Comparison of ENCODE assay signal across 28 cellular contexts in the genomic region with DNA sequence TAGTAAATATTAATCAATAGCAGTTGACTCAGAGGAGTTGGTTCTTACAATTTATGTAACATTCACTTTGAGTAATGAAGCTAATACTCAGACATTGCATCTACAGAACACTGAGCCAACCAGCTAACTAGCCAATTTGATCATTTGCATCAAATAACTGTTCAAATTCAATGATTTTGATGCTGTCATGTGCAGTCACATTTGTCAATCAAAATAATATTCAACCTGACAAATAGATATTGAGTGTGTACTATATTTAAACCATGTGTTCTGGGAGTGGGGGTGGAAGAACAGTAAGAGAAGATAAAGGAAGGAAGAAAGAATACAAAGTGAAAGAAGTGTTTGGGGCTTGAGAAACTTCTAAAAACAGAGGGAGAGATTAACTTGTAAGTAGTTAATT.
"Had no signal": no experiment of that assay in that cellular context is flagged by ENCODE, and none has a peak within 500 bp of the region (broad histone marks: within the 10 kb centered on the region; RNA-seq: fewer than 3 reads in every experiment).

No MANE protein-coding gene starts in this region.

- H3K27me3 ChIP-seq: stomach, suprapubic skin, testis, thyroid gland, tibial artery, tibial nerve, transverse colon, upper lobe of left lung, upper lobe of right lung, uterus, vagina had no signal

- H3K4me1 Mint-ChIP-seq: stimulated activated effector memory CD8-positive, alpha-beta T cell treated with anti-CD3 and anti-CD28 coated beads, Interleukin-12 subunit alpha, Interleukin-12 subunit beta, amount 100 ng/mL, for 72 hours; stimulated activated memory B cell treated with anti-CD40 and anti-IgM and Interleukin-4, amounts not matched to agents 10 μg/mL and 1 μg/mL and 100 μg/mL, for 72 hours; stimulated activated naive B cell treated with anti-CD40 and anti-IgM and Interleukin-4, amounts not matched to agents 10 μg/mL and 1 μg/mL and 100 μg/mL, for 72 hours; stimulated activated naive CD8-positive, alpha-beta T cell treated with anti-CD3 and anti-CD28 coated beads, Interleukin-15, amount 100 ng/mL, for 72 hours had no signal

- H3K27ac Mint-ChIP-seq: stimulated activated effector memory CD8-positive, alpha-beta T cell treated with anti-CD3 and anti-CD28 coated beads, Interleukin-12 subunit alpha, Interleukin-12 subunit beta, amount 100 ng/mL, for 72 hours; stimulated activated memory B cell treated with anti-CD40 and anti-IgM and Interleukin-4, amounts not matched to agents 10 μg/mL and 1 μg/mL and 100 μg/mL, for 72 hours; stimulated activated naive B cell treated with anti-CD40 and anti-IgM and Interleukin-4, amounts not matched to agents 10 μg/mL and 1 μg/mL and 100 μg/mL, for 72 hours; stimulated activated naive CD8-positive, alpha-beta T cell treated with anti-CD3 and anti-CD28 coated beads, Interleukin-15, amount 100 ng/mL, for 72 hours; stimulated activated naive CD8-positive, alpha-beta T cell treated with anti-CD3 and anti-CD28 coated beads, Interleukin-15, Interleukin-2, amounts not matched to agents 100 ng/mL and 50 ng/mL, for 24 hours; type B pancreatic cell had no signal

- ATAC-seq: stimulated activated effector memory CD8-positive, alpha-beta T cell treated with anti-CD3 and anti-CD28 coated beads, Interleukin-12 subunit alpha, Interleukin-12 subunit beta, amount 100 ng/mL, for 72 hours; stimulated activated memory B cell treated with anti-CD40 and anti-IgM and Interleukin-4, amounts not matched to agents 10 μg/mL and 1 μg/mL and 100 μg/mL, for 72 hours; stimulated activated naive B cell treated with anti-CD40 and anti-IgM and Interleukin-4, amounts not matched to agents 10 μg/mL and 1 μg/mL and 100 μg/mL, for 72 hours; stimulated activated naive CD8-positive, alpha-beta T cell treated with anti-CD3 and anti-CD28 coated beads, Interleukin-15, amount 100 ng/mL, for 72 hours; stimulated activated naive CD8-positive, alpha-beta T cell treated with anti-CD3 and anti-CD28 coated beads, Interleukin-15, Interleukin-2, amounts not matched to agents 100 U/mL and 50 U/mL, for 24 hours; upper lobe of right lung had no signal

- H3K27me3 Mint-ChIP-seq: stimulated activated memory B cell treated with anti-CD40 and anti-IgM and Interleukin-4, amounts not matched to agents 10 μg/mL and 1 μg/mL and 100 μg/mL, for 72 hours; stimulated activated naive B cell treated with anti-CD40 and anti-IgM and Interleukin-4, amounts not matched to agents 10 μg/mL and 1 μg/mL and 100 μg/mL, for 72 hours; stimulated activated naive CD8-positive, alpha-beta T cell treated with anti-CD3 and anti-CD28 coated beads, Interleukin-15, amount 100 ng/mL, for 72 hours; stimulated activated naive CD8-positive, alpha-beta T cell treated with anti-CD3 and anti-CD28 coated beads, Interleukin-15, Interleukin-2, amounts not matched to agents 100 ng/mL and 50 ng/mL, for 24 hours had no signal

- H3K4me1 ChIP-seq: stomach, suprapubic skin, testis, thyroid gland, tibial artery, transverse colon, upper lobe of left lung, upper lobe of right lung, uterus, vagina had no signal

- H3K9me3 Mint-ChIP-seq: type B pancreatic cell had no signal

- H3K4me3 ChIP-seq: stomach, suprapubic skin, testis, thoracic aorta, thyroid gland, tibial artery, tibial nerve, transverse colon, upper lobe of left lung, upper lobe of right lung, uterus, vagina had no signal

- H3K4me3 Mint-ChIP-seq: stimulated activated effector memory CD8-positive, alpha-beta T cell treated with anti-CD3 and anti-CD28 coated beads, Interleukin-12 subunit alpha, Interleukin-12 subunit beta, amount 100 ng/mL, for 72 hours; stimulated activated memory B cell treated with anti-CD40 and anti-IgM and Interleukin-4, amounts not matched to agents 10 μg/mL and 1 μg/mL and 100 μg/mL, for 72 hours; stimulated activated naive B cell treated with anti-CD40 and anti-IgM and Interleukin-4, amounts not matched to agents 10 μg/mL and 1 μg/mL and 100 μg/mL, for 72 hours; stimulated activated naive CD8-positive, alpha-beta T cell treated with anti-CD3 and anti-CD28 coated beads, Interleukin-15, amount 100 ng/mL, for 72 hours; stimulated activated naive CD8-positive, alpha-beta T cell treated with anti-CD3 and anti-CD28 coated beads, Interleukin-15, Interleukin-2, amounts not matched to agents 100 ng/mL and 50 ng/mL, for 24 hours; type B pancreatic cell had no signal

- H3K36me3 ChIP-seq: stomach, suprapubic skin, thoracic aorta, thyroid gland, tibial artery, tibial nerve, transverse colon, upper lobe of left lung, upper lobe of right lung, uterus, vagina had no signal

- DNase-seq: stimulated activated CD4-positive, alpha-beta T cell treated with anti-CD3 and anti-CD28 coated beads, Interleukin-2, amount 100 ng/mL, for 48 hours; stimulated activated CD4-positive, alpha-beta T cell treated with anti-CD3 and anti-CD28 coated beads, Interleukin-4, amount 100 ng/mL, for 1 hour; stimulated activated CD4-positive, alpha-beta T cell treated with anti-CD3 and anti-CD28 coated beads, Interleukin-4, amount 100 ng/mL, for 24 hours; stimulated activated CD4-positive, alpha-beta T cell treated with anti-CD3 and anti-CD28 coated beads, Interleukin-4, amount 100 ng/mL, for 4 hours; stimulated activated CD8-positive, alpha-beta memory T cell treated with anti-CD3 and anti-CD28 coated beads, Interleukin-4, amount 100 ng/mL, for 48 hours; stimulated activated naive B cell treated with anti-CD40 and anti-IgM and Interleukin-4, amounts not matched to agents 10 μg/mL and 1 μg/mL and 100 μg/mL, for 72 hours; stimulated activated naive CD4-positive, alpha-beta T cell; stimulated activated naive CD4-positive, alpha-beta T cell treated with Interleukin-2 at 50 U/mL for 16 hours; stimulated activated naive CD8-positive, alpha-beta T cell treated with anti-CD3 and anti-CD28 coated beads, Interleukin-15, amount 100 ng/mL, for 72 hours; stimulated activated naive CD8-positive, alpha-beta T cell treated with anti-CD3 and anti-CD28 coated beads, Interleukin-15, Interleukin-2, amounts not matched to agents 100 U/mL and 50 U/mL, for 24 hours; stomach; substantia nigra; testis; thyroid gland; tibial artery; transverse colon; trophoblast cell; upper lobe of left lung; upper lobe of right lung; uterus had no signal

- H3K9me3 ChIP-seq: stomach, suprapubic skin, testis, thoracic aorta, thyroid gland, tibial artery, tibial nerve, transverse colon, upper lobe of left lung, upper lobe of right lung, uterus, vagina had no signal

- H3K27ac ChIP-seq: stomach, suprapubic skin, testis, thoracic aorta, thyroid gland, tibial artery, tibial nerve, transverse colon, upper lobe of left lung, upper lobe of right lung, uterus, vagina had no signal

- H3K36me3 Mint-ChIP-seq: stimulated activated effector memory CD8-positive, alpha-beta T cell treated with anti-CD3 and anti-CD28 coated beads, Interleukin-12 subunit alpha, Interleukin-12 subunit beta, amount 100 ng/mL, for 72 hours; stimulated activated memory B cell treated with anti-CD40 and anti-IgM and Interleukin-4, amounts not matched to agents 10 μg/mL and 1 μg/mL and 100 μg/mL, for 72 hours; stimulated activated naive B cell treated with anti-CD40 and anti-IgM and Interleukin-4, amounts not matched to agents 10 μg/mL and 1 μg/mL and 100 μg/mL, for 72 hours; type B pancreatic cell had no signal
